Comparison of ENCODE assay signal across 28 cellular contexts in genomic region chr16:69364088-69364487, GRCh38.
"Had no signal": no experiment of that assay in that cellular context is flagged by ENCODE, and none has a peak within 500 bp of the region (broad histone marks: within the 10 kb centered on the region; RNA-seq: fewer than 3 reads in every experiment).

No MANE protein-coding gene starts in this region.

- H3K4me3 ChIP-seq: SJSA1 had no signal

- H3K27me3 ChIP-seq: SJSA1 had no signal

- DNase-seq: activated CD4-positive, alpha-beta T cell treated with anti-CD3 and anti-CD28 coated beads for 48 hours; activated CD4-positive, alpha-beta T cell treated with anti-CD3 and anti-CD28 coated beads, Interleukin-2, amount 50 U/mL, for 4 hours; activated CD4-positive, CD25-positive, alpha-beta regulatory T cell treated with anti-CD3 and anti-CD28 coated beads, Interleukin-2, amount 50 U/mL, for 72 hours; activated CD8-positive, alpha-beta T cell treated with anti-CD3 and anti-CD28 coated beads, Interleukin-2, amount 10 ng/mL, durations not matched to agents 7 days and 5 days; activated gamma-delta T cell; activated naive CD4-positive, alpha-beta T cell treated with anti-CD3 and anti-CD28 coated beads for 36 hours; activated T-cell treated with anti-CD3 and anti-CD28 coated beads, Interleukin-2, amount 50 U/mL, for 4 hours; amygdala; Karpas-422; MM.1S; NCI-H1105; NCI-H1436; NCI-H1694 treated with DMSO at 0.1 percent for 48 hours; NCI-H2029 treated with DMSO at 0.1 percent for 48 hours; NCI-H345; NCI-H510A; NCI-H526 treated with DMSO at 0.1 percent for 48 hours; NCI-H82; SHP77; SW 1271; T-helper 9 cell had no signal

- H3K4me3 Mint-ChIP-seq: activated CD8-positive, alpha-beta T cell treated with anti-CD3 and anti-CD28 coated beads, Interleukin-2, amount 10 ng/mL, durations not matched to agents 7 days and 5 days; activated naive CD4-positive, alpha-beta T cell treated with anti-CD3 and anti-CD28 coated beads for 36 hours; activated naive CD8-positive, alpha-beta T cell; activated T-cell treated with anti-CD3 and anti-CD28 coated beads, Interleukin-2, amount 50 U/mL, for 4 hours; brain; central memory CD8-positive, alpha-beta T cell; WTC11 had no signal

- H3K27ac ChIP-seq: SJSA1 had no signal

- H3K27me3 Mint-ChIP-seq: activated naive CD8-positive, alpha-beta T cell; brain; central memory CD8-positive, alpha-beta T cell had no signal

- H3K9me3 ChIP-seq: SJSA1 had no signal

- ATAC-seq: activated CD8-positive, alpha-beta T cell treated with anti-CD3 and anti-CD28 coated beads, Interleukin-2, amount 10 ng/mL, durations not matched to agents 7 days and 5 days; activated T-cell treated with anti-CD3 and anti-CD28 coated beads, Interleukin-2, amount 50 U/mL, for 4 hours; Panc1; SK-N-SH treated with all-trans-retinoic acid at 6 μM for 48 hours; WTC11 had no signal

- H3K27ac Mint-ChIP-seq: activated CD8-positive, alpha-beta T cell treated with anti-CD3 and anti-CD28 coated beads, Interleukin-2, amount 10 ng/mL, durations not matched to agents 7 days and 5 days; activated naive CD4-positive, alpha-beta T cell treated with anti-CD3 and anti-CD28 coated beads for 36 hours; activated naive CD8-positive, alpha-beta T cell had no signal

- H3K4me1 ChIP-seq: SJSA1 had no signal

- H3K9me3 Mint-ChIP-seq: activated naive CD4-positive, alpha-beta T cell treated with anti-CD3 and anti-CD28 coated beads for 36 hours; activated T-cell treated with anti-CD3 and anti-CD28 coated beads, Interleukin-2, amount 50 U/mL, for 4 hours; brain; central memory CD8-positive, alpha-beta T cell; WTC11 had no signal

- H3K4me1 Mint-ChIP-seq: brain, WTC11 had no signal
